Comparison of ENCODE assay signal across 1 cellular context in genomic region chr1:183568176-183569041, GRCh38.
TF ChIP-seq lines count a peak whose summit lies in the region.

No MANE protein-coding gene starts in this region.

TF ChIP-seq in HepG2, 621 proteins besides CTCF, POLR2A, EP300 and RAD21:
- TF ChIP-seq PAX8 (CRISPR knock-in tag; IDR thresholded peaks at IDR 0.05; ENCODE audit: borderline replicate concordance): no peak
- no peak for TF ChIP-seq NFE2L1 (CRISPR knock-in tag; IDR thresholded peaks at IDR 0.05; ENCODE audit: borderline replicate concordance)
- TF ChIP-seq RNF2 (conservative IDR thresholded peaks at IDR 0.05; ENCODE audit: low read depth): no peak
- no peak for TF ChIP-seq TIGD3 (CRISPR knock-in tag; IDR thresholded peaks at IDR 0.05; ENCODE audit: borderline replicate concordance)
- no peak for TF ChIP-seq ZNF768 (CRISPR knock-in tag; IDR thresholded peaks at IDR 0.05)
- TF ChIP-seq, protein P1, sequence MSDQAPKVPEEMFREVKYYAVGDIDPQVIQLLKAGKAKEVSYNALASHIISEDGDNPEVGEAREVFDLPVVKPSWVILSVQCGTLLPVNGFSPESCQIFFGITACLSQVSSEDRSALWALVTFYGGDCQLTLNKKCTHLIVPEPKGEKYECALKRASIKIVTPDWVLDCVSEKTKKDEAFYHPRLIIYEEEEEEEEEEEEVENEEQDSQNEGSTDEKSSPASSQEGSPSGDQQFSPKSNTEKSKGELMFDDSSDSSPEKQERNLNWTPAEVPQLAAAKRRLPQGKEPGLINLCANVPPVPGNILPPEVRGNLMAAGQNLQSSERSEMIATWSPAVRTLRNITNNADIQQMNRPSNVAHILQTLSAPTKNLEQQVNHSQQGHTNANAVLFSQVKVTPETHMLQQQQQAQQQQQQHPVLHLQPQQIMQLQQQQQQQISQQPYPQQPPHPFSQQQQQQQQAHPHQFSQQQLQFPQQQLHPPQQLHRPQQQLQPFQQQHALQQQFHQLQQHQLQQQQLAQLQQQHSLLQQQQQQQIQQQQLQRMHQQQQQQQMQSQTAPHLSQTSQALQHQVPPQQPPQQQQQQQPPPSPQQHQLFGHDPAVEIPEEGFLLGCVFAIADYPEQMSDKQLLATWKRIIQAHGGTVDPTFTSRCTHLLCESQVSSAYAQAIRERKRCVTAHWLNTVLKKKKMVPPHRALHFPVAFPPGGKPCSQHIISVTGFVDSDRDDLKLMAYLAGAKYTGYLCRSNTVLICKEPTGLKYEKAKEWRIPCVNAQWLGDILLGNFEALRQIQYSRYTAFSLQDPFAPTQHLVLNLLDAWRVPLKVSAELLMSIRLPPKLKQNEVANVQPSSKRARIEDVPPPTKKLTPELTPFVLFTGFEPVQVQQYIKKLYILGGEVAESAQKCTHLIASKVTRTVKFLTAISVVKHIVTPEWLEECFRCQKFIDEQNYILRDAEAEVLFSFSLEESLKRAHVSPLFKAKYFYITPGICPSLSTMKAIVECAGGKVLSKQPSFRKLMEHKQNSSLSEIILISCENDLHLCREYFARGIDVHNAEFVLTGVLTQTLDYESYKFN (CRISPR knock-in tag; conservative IDR thresholded peaks at IDR 0.05): no peak
- TF ChIP-seq, protein P2, sequence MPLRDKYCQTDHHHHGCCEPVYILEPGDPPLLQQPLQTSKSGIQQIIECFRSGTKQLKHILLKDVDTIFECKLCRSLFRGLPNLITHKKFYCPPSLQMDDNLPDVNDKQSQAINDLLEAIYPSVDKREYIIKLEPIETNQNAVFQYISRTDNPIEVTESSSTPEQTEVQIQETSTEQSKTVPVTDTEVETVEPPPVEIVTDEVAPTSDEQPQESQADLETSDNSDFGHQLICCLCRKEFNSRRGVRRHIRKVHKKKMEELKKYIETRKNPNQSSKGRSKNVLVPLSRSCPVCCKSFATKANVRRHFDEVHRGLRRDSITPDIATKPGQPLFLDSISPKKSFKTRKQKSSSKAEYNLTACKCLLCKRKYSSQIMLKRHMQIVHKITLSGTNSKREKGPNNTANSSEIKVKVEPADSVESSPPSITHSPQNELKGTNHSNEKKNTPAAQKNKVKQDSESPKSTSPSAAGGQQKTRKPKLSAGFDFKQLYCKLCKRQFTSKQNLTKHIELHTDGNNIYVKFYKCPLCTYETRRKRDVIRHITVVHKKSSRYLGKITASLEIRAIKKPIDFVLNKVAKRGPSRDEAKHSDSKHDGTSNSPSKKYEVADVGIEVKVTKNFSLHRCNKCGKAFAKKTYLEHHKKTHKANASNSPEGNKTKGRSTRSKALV (CRISPR knock-in tag; IDR thresholded peaks at IDR 0.05): no peak
- TF ChIP-seq TP53 (CRISPR knock-in tag; conservative IDR thresholded peaks at IDR 0.05): no peak
- TF ChIP-seq ZNF12 (CRISPR knock-in tag; IDR thresholded peaks at IDR 0.05): no peak
- TF ChIP-seq PHF20 (CRISPR knock-in tag; IDR thresholded peaks at IDR 0.05): no peak
- TF ChIP-seq PHF21A (CRISPR knock-in tag; IDR thresholded peaks at IDR 0.05): no peak
- no peak for TF ChIP-seq CCDC6 (CRISPR knock-in tag; IDR thresholded peaks at IDR 0.05)
- TF ChIP-seq ZNF569 (CRISPR knock-in tag; IDR thresholded peaks at IDR 0.05; ENCODE audit: borderline replicate concordance): no peak
- no peak for TF ChIP-seq NFKBIZ (CRISPR knock-in tag; IDR thresholded peaks at IDR 0.05)
- TF ChIP-seq ZNF446 (CRISPR knock-in tag; IDR thresholded peaks at IDR 0.05): no peak
- TF ChIP-seq, protein P3, sequence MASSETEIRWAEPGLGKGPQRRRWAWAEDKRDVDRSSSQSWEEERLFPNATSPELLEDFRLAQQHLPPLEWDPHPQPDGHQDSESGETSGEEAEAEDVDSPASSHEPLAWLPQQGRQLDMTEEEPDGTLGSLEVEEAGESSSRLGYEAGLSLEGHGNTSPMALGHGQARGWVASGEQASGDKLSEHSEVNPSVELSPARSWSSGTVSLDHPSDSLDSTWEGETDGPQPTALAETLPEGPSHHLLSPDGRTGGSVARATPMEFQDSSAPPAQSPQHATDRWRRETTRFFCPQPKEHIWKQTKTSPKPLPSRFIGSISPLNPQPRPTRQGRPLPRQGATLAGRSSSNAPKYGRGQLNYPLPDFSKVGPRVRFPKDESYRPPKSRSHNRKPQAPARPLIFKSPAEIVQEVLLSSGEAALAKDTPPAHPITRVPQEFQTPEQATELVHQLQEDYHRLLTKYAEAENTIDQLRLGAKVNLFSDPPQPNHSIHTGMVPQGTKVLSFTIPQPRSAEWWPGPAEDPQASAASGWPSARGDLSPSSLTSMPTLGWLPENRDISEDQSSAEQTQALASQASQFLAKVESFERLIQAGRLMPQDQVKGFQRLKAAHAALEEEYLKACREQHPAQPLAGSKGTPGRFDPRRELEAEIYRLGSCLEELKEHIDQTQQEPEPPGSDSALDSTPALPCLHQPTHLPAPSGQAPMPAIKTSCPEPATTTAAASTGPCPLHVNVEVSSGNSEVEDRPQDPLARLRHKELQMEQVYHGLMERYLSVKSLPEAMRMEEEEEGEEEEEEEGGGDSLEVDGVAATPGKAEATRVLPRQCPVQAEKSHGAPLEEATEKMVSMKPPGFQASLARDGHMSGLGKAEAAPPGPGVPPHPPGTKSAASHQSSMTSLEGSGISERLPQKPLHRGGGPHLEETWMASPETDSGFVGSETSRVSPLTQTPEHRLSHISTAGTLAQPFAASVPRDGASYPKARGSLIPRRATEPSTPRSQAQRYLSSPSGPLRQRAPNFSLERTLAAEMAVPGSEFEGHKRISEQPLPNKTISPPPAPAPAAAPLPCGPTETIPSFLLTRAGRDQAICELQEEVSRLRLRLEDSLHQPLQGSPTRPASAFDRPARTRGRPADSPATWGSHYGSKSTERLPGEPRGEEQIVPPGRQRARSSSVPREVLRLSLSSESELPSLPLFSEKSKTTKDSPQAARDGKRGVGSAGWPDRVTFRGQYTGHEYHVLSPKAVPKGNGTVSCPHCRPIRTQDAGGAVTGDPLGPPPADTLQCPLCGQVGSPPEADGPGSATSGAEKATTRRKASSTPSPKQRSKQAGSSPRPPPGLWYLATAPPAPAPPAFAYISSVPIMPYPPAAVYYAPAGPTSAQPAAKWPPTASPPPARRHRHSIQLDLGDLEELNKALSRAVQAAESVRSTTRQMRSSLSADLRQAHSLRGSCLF (CRISPR knock-in tag; IDR thresholded peaks at IDR 0.05; ENCODE audit: borderline replicate concordance): no peak
TF ChIP-seq in HepG2: peak in this region for 0.
